Comparison of ENCODE assay signal across 19 cellular contexts in genomic region chr15:83732196-83732595, GRCh38.
"Had no signal": no experiment of that assay in that cellular context is flagged by ENCODE, and none has a peak within 500 bp of the region (broad histone marks: within the 10 kb centered on the region; RNA-seq: fewer than 3 reads in every experiment).

No MANE protein-coding gene starts in this region.

- H3K36me3 Mint-ChIP-seq: immature natural killer cell; naive thymus-derived CD8-positive, alpha-beta T cell; stimulated activated effector memory CD8-positive, alpha-beta T cell treated with anti-CD3 and anti-CD28 coated beads, Interleukin-12 subunit alpha, Interleukin-12 subunit beta, amount 100 ng/mL, for 72 hours; type B pancreatic cell had no signal

- H3K4me3 Mint-ChIP-seq: effector memory CD8-positive, alpha-beta T cell; immature natural killer cell; naive thymus-derived CD8-positive, alpha-beta T cell; neural crest cell; stimulated activated effector memory CD8-positive, alpha-beta T cell treated with anti-CD3 and anti-CD28 coated beads, Interleukin-12 subunit alpha, Interleukin-12 subunit beta, amount 100 ng/mL, for 72 hours; type B pancreatic cell had no signal

- H3K4me1 Mint-ChIP-seq: immature natural killer cell; naive thymus-derived CD8-positive, alpha-beta T cell; neural crest cell; stimulated activated effector memory CD8-positive, alpha-beta T cell treated with anti-CD3 and anti-CD28 coated beads, Interleukin-12 subunit alpha, Interleukin-12 subunit beta, amount 100 ng/mL, for 72 hours had no signal

- H3K27me3 Mint-ChIP-seq: effector memory CD8-positive, alpha-beta T cell; progenitor cell of endocrine pancreas had no signal

- H3K9me3 ChIP-seq: ovary, suprapubic skin, thyroid gland had no signal

- DNase-seq: effector memory CD8-positive, alpha-beta T cell; erythroblast; foreskin keratinocyte; immature natural killer cell; kidney; left colon; left ventricle myocardium superior; naive thymus-derived CD8-positive, alpha-beta T cell; ovary; right cardiac atrium; stimulated activated CD4-positive, alpha-beta T cell treated with anti-CD3 and anti-CD28 coated beads, Interleukin-4, amount 100 ng/mL, for 1 hour; stimulated activated CD8-positive, alpha-beta memory T cell treated with anti-CD3 and anti-CD28 coated beads, Interleukin-4, amount 100 ng/mL, for 48 hours; stimulated activated naive CD8-positive, alpha-beta T cell treated with anti-CD3 and anti-CD28 coated beads, Interleukin-15, Interleukin-2, amounts not matched to agents 100 U/mL and 50 U/mL, for 24 hours; thyroid gland had no signal

- H3K27me3 ChIP-seq: ovary, suprapubic skin, thyroid gland had no signal

- H3K9me3 Mint-ChIP-seq: type B pancreatic cell had no signal

- H3K27ac Mint-ChIP-seq: effector memory CD8-positive, alpha-beta T cell; immature natural killer cell; naive thymus-derived CD8-positive, alpha-beta T cell; progenitor cell of endocrine pancreas; stimulated activated effector memory CD8-positive, alpha-beta T cell treated with anti-CD3 and anti-CD28 coated beads, Interleukin-12 subunit alpha, Interleukin-12 subunit beta, amount 100 ng/mL, for 72 hours; type B pancreatic cell had no signal

- H3K36me3 ChIP-seq: ovary, suprapubic skin, thyroid gland had no signal

- H3K4me1 ChIP-seq: foreskin keratinocyte, suprapubic skin, thyroid gland had no signal

- ATAC-seq: effector memory CD8-positive, alpha-beta T cell; left colon; left ventricle myocardium superior; naive thymus-derived CD8-positive, alpha-beta T cell; right cardiac atrium; stimulated activated effector memory CD8-positive, alpha-beta T cell treated with anti-CD3 and anti-CD28 coated beads, Interleukin-12 subunit alpha, Interleukin-12 subunit beta, amount 100 ng/mL, for 72 hours; stimulated activated naive CD8-positive, alpha-beta T cell treated with anti-CD3 and anti-CD28 coated beads, Interleukin-15, Interleukin-2, amounts not matched to agents 100 U/mL and 50 U/mL, for 24 hours had no signal

- H3K4me3 ChIP-seq: ovary, suprapubic skin, thyroid gland had no signal

- H3K27ac ChIP-seq: ovary, suprapubic skin, thyroid gland had no signal
